ENCODE assay signal across 8 cellular contexts in the genomic region with DNA sequence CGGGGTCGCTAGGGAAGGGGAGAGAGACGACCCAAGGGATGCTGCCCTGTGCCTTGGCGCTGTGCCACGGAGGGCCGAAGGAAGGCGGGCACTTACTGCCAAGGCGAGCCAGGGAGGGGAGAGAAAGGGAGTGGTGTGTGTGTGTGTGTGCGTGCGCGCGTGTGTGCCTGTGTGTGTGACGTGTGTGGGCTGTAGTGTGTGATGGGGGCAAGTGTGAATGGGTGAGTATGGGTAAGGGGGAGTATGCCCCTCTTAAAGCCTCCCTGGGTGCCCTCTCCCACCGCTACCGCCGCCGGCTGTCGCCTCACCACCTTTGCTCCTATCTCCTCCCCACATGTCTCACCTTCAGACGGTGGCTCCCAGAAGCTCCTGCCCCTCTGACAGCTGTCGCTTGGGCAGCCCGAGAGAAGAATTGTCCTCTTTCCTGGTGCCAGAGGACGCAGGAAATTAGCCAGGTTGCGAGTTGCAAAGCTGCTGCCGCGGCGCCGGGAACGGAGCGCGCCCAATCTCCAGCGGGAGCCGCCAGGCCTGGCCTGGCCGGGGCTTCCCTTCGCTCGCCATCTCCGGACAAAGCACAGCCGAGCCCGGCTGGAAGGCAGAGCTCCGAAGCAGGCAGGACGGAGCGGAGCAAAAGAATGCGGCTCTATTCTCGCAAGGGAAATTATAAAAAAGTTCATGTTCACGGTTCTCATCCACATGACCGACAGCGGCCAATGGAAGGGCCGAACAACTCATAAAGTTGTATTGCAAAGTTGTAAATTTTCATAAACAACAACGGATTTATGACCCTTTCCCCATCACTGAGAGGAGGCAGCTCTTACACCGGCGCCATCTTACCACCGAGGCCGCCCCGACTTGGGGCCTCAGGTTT. TPM values are rescaled to one million over a fixed set of nuclear protein-coding genes. Genes with fewer than 3 reads are reported as not detected.
DNase-seq lines count a peak whose midpoint lies in the region; ATAC-seq and TF ChIP-seq lines count a peak whose summit lies in the region.

A gene (minus strand): TSS at position 639 of the 871 bp plus-strand sequence. CDS start 41,943 bp downstream, outside the sequence.

- H3K4me1 Mint-ChIP-seq in T-helper 1 cell treated with Interleukin-12 subunit alpha and Interleukin-12 subunit beta and Interleukin-4 antibody, amounts not matched to agents 30 μg/mL and 1 μg/mL, for 36 hours (ENCODE audit: low read depth) = peaks cover 17% of the 10 kb centered on the region
- H3K4me1 Mint-ChIP-seq in T-cell (peaks cover 55 to 64% (median 60%) of the 10 kb centered on the region in 3 donors), glutamatergic neuron (ENCODE audit: low read depth, unreplicated experiment) (peaks cover 2% of the 10 kb centered on the region)
- peaks cover 36 to 66% of the 10 kb centered on the region in 2 donors for H3K4me1 Mint-ChIP-seq in stimulated activated naive B cell treated with anti-CD40 and anti-IgM and Interleukin-4, amounts not matched to agents 10 μg/mL and 1 μg/mL and 100 μg/mL, for 72 hours

- ATAC-seq in T-cell (replicated peaks in 1 of 4) = no peak
- ATAC-seq in stimulated activated naive B cell treated with anti-CD40 and anti-IgM and Interleukin-4, amounts not matched to agents 10 μg/mL and 1 μg/mL and 100 μg/mL, for 72 hours (replicated peaks) = no peak

- CTCF ChIA-PET in T-cell (lab: Charles Lee) = interaction anchor here (0.6 to 2.4 kb wide), 5 partner anchors 9 to 44 kb away, joined by 4 to 8 read pairs (median 4); no protein-coding TSS in a partner anchor

- H3K4me3 Mint-ChIP-seq in T-helper 1 cell treated with Interleukin-12 subunit alpha and Interleukin-12 subunit beta and Interleukin-4 antibody, amounts not matched to agents 30 μg/mL and 1 μg/mL, for 36 hours = peak within 1 kb of the TSS; percentile 65
- H3K4me3 Mint-ChIP-seq in T-cell = peak within 1 kb of the TSS; percentile 60 to 84 (median 61)
- H3K4me3 Mint-ChIP-seq in glutamatergic neuron (ENCODE audit: unreplicated experiment) = peak within 1 kb of the TSS; percentile 77
- peak within 1 kb of the TSS; percentile 78 to 80 for H3K4me3 Mint-ChIP-seq in stimulated activated naive B cell treated with anti-CD40 and anti-IgM and Interleukin-4, amounts not matched to agents 10 μg/mL and 1 μg/mL and 100 μg/mL, for 72 hours

- POLR2A ChIA-PET in T-cell (lab: Charles Lee) = interaction anchor here in 1 of 2 donors (0.6 kb wide), 1 partner anchor 449 kb away, joined by 3 read pairs; no protein-coding TSS in a partner anchor

- H3K27me3 Mint-ChIP-seq in T-helper 1 cell treated with Interleukin-12 subunit alpha and Interleukin-12 subunit beta and Interleukin-4 antibody, amounts not matched to agents 30 μg/mL and 1 μg/mL, for 36 hours (ENCODE audit: low read depth) = peaks cover 93% of the 10 kb centered on the region
- peaks cover 69 to 90% of the 10 kb centered on the region in 2 donors for H3K27me3 Mint-ChIP-seq in T-cell
- peaks cover 59% of the 10 kb centered on the region for H3K27me3 Mint-ChIP-seq in glutamatergic neuron (ENCODE audit: unreplicated experiment)
- H3K27me3 Mint-ChIP-seq in stimulated activated naive B cell treated with anti-CD40 and anti-IgM and Interleukin-4, amounts not matched to agents 10 μg/mL and 1 μg/mL and 100 μg/mL, for 72 hours = peaks cover 63 to 91% of the 10 kb centered on the region in 2 donors

- peak within 1 kb of the TSS; percentile 52 for H3K27ac Mint-ChIP-seq in T-helper 1 cell treated with Interleukin-12 subunit alpha and Interleukin-12 subunit beta and Interleukin-4 antibody, amounts not matched to agents 30 μg/mL and 1 μg/mL, for 36 hours
- H3K27ac Mint-ChIP-seq in T-cell (no peak within 1 kb of the TSS), glutamatergic neuron (ENCODE audit: unreplicated experiment) (no peak within 1 kb of the TSS)
- peak within 1 kb of the TSS; percentile 85 for H3K27ac Mint-ChIP-seq in stimulated activated naive B cell treated with anti-CD40 and anti-IgM and Interleukin-4, amounts not matched to agents 10 μg/mL and 1 μg/mL and 100 μg/mL, for 72 hours

- TF ChIP-seq CTCF in glutamatergic neuron (IDR thresholded peaks at IDR 0.05; ENCODE audit: partially characterized antibody, unreplicated experiment) = no peak

- DNase-seq in T-helper 1 cell = no peak
- DNase-seq in T-cell = peak in 1 of 34 experiments; percentile 13
- DNase-seq in glutamatergic neuron = no peak
- DNase-seq in stimulated activated naive B cell treated with anti-CD40 and anti-IgM and Interleukin-4, amounts not matched to agents 10 μg/mL and 1 μg/mL and 100 μg/mL, for 72 hours = no peak
- DNase-seq in NAMALWA (ENCODE audit: low spot score) = no peak
- DNase-seq in SHP77 treated with DMSO at 0.1 percent for 48 hours (lab: John Stamatoyannopoulos, UW) = no peak
- DNase-seq in NCI-H345 (lab: John Stamatoyannopoulos, UW) = no peak

- H3K36me3 Mint-ChIP-seq in T-helper 1 cell treated with Interleukin-12 subunit alpha and Interleukin-12 subunit beta and Interleukin-4 antibody, amounts not matched to agents 30 μg/mL and 1 μg/mL, for 36 hours (ENCODE audit: low read depth) = peaks cover 3% of the 10 kb centered on the region
- no peaks in the 10 kb centered on the region for H3K36me3 Mint-ChIP-seq in T-cell
- peaks cover 6% of the 10 kb centered on the region for H3K36me3 Mint-ChIP-seq in glutamatergic neuron (ENCODE audit: unreplicated experiment)
- H3K36me3 Mint-ChIP-seq in stimulated activated naive B cell treated with anti-CD40 and anti-IgM and Interleukin-4, amounts not matched to agents 10 μg/mL and 1 μg/mL and 100 μg/mL, for 72 hours = peaks cover 0 to 11% of the 10 kb centered on the region in 2 donors

- H3K9me3 Mint-ChIP-seq in T-helper 1 cell treated with Interleukin-12 subunit alpha and Interleukin-12 subunit beta and Interleukin-4 antibody, amounts not matched to agents 30 μg/mL and 1 μg/mL, for 36 hours = no peaks in the 10 kb centered on the region
- no peaks in the 10 kb centered on the region for H3K9me3 Mint-ChIP-seq in T-cell
- H3K9me3 Mint-ChIP-seq in glutamatergic neuron (ENCODE audit: unreplicated experiment) = peaks cover 9% of the 10 kb centered on the region
- H3K9me3 Mint-ChIP-seq in stimulated activated naive B cell treated with anti-CD40 and anti-IgM and Interleukin-4, amounts not matched to agents 10 μg/mL and 1 μg/mL and 100 μg/mL, for 72 hours = peaks cover 3% of the 10 kb centered on the region in 2 donors

RNA-seq across cellular contexts. Expression of the gene that starts here (rescaled TPM):
- total RNA-seq in T-cell (1 to 10 TPM in 1 of 5 donors, under 1 TPM in 1, not detected in 3; 0.79 to 1.4 TPM), glutamatergic neuron (ENCODE audit: unreplicated experiment) (not detected)

Comparison
In these comparisons a context has a peak if more than half of its experiments do, and no peak if none do; other contexts are left out.
1. H3K27ac Mint-ChIP-seq: peak in T-helper 1 cell treated with Interleukin-12 subunit alpha and Interleukin-12 subunit beta and Interleukin-4 antibody, amounts not matched to agents 30 μg/mL and 1 μg/mL, for 36 hours (single experiment) and stimulated activated naive B cell treated with anti-CD40 and anti-IgM and Interleukin-4, amounts not matched to agents 10 μg/mL and 1 μg/mL and 100 μg/mL, for 72 hours (single experiment); none in T-cell (0 of 2) and glutamatergic neuron (single experiment).
2. Peak in every context shown above with its lines, with median percentiles within 50 percentile points of each other: H3K4me3 Mint-ChIP-seq.